ENCODE assay signal across 1 cellular context in the genomic region with DNA sequence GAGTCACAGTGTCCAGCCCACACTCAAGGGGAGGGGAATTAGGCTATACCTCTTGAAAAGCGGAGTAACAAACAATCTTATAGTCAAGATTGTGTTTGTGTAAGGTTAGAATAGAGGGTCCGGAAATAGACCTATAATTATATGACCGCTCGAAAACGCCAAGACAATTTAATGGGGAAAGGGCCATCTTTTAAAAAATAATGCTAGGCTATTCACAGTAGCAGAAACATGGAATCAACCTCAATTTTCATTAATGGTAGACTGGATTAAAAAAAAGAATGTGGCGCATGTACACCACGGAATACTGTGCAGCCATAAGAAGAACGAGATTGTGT.
TF ChIP-seq lines count a peak whose summit lies in the region.

No MANE protein-coding gene starts in this region.

TF ChIP-seq in WTC11, 78 proteins besides CTCF, POLR2A, EP300 and RAD21 (continued from another document):
- TF ChIP-seq, protein P1, sequence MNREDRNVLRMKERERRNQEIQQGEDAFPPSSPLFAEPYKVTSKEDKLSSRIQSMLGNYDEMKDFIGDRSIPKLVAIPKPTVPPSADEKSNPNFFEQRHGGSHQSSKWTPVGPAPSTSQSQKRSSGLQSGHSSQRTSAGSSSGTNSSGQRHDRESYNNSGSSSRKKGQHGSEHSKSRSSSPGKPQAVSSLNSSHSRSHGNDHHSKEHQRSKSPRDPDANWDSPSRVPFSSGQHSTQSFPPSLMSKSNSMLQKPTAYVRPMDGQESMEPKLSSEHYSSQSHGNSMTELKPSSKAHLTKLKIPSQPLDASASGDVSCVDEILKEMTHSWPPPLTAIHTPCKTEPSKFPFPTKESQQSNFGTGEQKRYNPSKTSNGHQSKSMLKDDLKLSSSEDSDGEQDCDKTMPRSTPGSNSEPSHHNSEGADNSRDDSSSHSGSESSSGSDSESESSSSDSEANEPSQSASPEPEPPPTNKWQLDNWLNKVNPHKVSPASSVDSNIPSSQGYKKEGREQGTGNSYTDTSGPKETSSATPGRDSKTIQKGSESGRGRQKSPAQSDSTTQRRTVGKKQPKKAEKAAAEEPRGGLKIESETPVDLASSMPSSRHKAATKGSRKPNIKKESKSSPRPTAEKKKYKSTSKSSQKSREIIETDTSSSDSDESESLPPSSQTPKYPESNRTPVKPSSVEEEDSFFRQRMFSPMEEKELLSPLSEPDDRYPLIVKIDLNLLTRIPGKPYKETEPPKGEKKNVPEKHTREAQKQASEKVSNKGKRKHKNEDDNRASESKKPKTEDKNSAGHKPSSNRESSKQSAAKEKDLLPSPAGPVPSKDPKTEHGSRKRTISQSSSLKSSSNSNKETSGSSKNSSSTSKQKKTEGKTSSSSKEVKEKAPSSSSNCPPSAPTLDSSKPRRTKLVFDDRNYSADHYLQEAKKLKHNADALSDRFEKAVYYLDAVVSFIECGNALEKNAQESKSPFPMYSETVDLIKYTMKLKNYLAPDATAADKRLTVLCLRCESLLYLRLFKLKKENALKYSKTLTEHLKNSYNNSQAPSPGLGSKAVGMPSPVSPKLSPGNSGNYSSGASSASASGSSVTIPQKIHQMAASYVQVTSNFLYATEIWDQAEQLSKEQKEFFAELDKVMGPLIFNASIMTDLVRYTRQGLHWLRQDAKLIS (CRISPR knock-in tag; IDR thresholded peaks at IDR 0.05; ENCODE audit: borderline replicate concordance) = no peak
- TF ChIP-seq RELA (CRISPR knock-in tag; IDR thresholded peaks at IDR 0.05; ENCODE audit: borderline replicate concordance) (no peak), FOXP1 (CRISPR knock-in tag; IDR thresholded peaks at IDR 0.05; ENCODE audit: borderline replicate concordance) (no peak), MAX (CRISPR knock-in tag; IDR thresholded peaks at IDR 0.05) (no peak), TCF7 (CRISPR knock-in tag; IDR thresholded peaks at IDR 0.05; ENCODE audit: low read depth) (no peak)
TF ChIP-seq in WTC11: peak in this region for 0.
